In genomic region chr19:19866599-19867248, GRCh38 we compare ENCODE assay signal across 9 cellular contexts. TPM values are rescaled to one million over a fixed set of nuclear protein-coding genes. Genes with fewer than 3 reads are reported as not detected.
DNase-seq lines count a peak whose midpoint lies in the region; ATAC-seq and TF ChIP-seq lines count a peak whose summit lies in the region.
"Had no signal": no experiment of that assay in that cellular context is flagged by ENCODE, and none has a peak within 500 bp of the region (broad histone marks: within the 10 kb centered on the region; RNA-seq: fewer than 3 reads in every experiment).

No MANE protein-coding gene starts in this region.

- CTCF ChIA-PET in activated CD8-positive, alpha-beta memory T cell treated with anti-CD3 and anti-CD28 coated beads, Interleukin-2, amount 10 ng/mL, durations not matched to agents 7 days and 5 days (lab: Charles Lee), result interaction anchor here (0.6 to 2.3 kb wide), 4 partner anchors 31 to 200 kb away, joined by 3 to 16 read pairs (median 6); partner anchors contain the start of genes ZNF506 and ZNF93
- CTCF ChIA-PET in naive thymus-derived CD4-positive, alpha-beta T cell (lab: Charles Lee), result interaction anchor here (0.6 to 1.8 kb wide), 2 partner anchors 45 to 536 kb away, joined by 4 to 5 read pairs; partner anchors contain the start of gene ZNF506

- no peaks in the 10 kb centered on the region for H3K36me3 ChIP-seq in naive thymus-derived CD4-positive, alpha-beta T cell (ENCODE audit: control insufficient read depth in 2 of 3, insufficient read depth in 3 of 3, low read length in 3 of 3)
- H3K36me3 ChIP-seq in tibial artery, result no peaks in the 10 kb centered on the region

- peak; percentile 28 for ATAC-seq in activated CD8-positive, alpha-beta memory T cell treated with anti-CD3 and anti-CD28 coated beads, Interleukin-2, amount 10 ng/mL, durations not matched to agents 7 days and 5 days
- peak; percentile 22 for ATAC-seq in naive thymus-derived CD4-positive, alpha-beta T cell
- ATAC-seq in HG03139 (IDR thresholded peaks at IDR 0.05; ENCODE audit: unreplicated experiment), result no peak

- TF ChIP-seq CTCF in tibial artery (IDR thresholded peaks at IDR 0.05), result no peak

- intact Hi-C loops in naive thymus-derived CD4-positive, alpha-beta T cell (cut with micrococcal nuclease), result loop anchor here (1.0 to 5.0 kb wide), 9 partner anchors 34 to 1156 kb away; partner anchors contain the start of genes ZNF93 (in 2 of the 2), ZNF101 (in 1 of the 2), ZNF14 (in 1 of the 2) and ZNF430 (in 1 of the 2)
- intact Hi-C loops in tibial artery (cut with DNase I; ENCODE audit: low total_unique reads), result loop anchor here (5.0 kb wide), 2 partner anchors 36 to 44 kb away; partner anchors contain the start of genes ZNF506 and ZNF93

- no peaks in the 10 kb centered on the region for H3K27me3 Mint-ChIP-seq in activated CD8-positive, alpha-beta memory T cell treated with anti-CD3 and anti-CD28 coated beads, Interleukin-2, amount 10 ng/mL, durations not matched to agents 7 days and 5 days
- no peaks in the 10 kb centered on the region for H3K27me3 Mint-ChIP-seq in naive thymus-derived CD4-positive, alpha-beta T cell

- DNase-seq in DMS79 (lab: John Stamatoyannopoulos, UW) (peak; percentile 52), NCI-H1092 (lab: John Stamatoyannopoulos, UW) (peak; percentile 3), epithelial cell of prostate (ENCODE audit: low read depth, low spot score) (no peak), tibial artery (peak in 1 of 2 donors; percentile 21), NCI-H1048 (lab: John Stamatoyannopoulos, UW) (no peak)
- peak; percentile 83 for DNase-seq in activated CD8-positive, alpha-beta memory T cell treated with anti-CD3 and anti-CD28 coated beads, Interleukin-2, amount 10 ng/mL, durations not matched to agents 7 days and 5 days
- DNase-seq in naive thymus-derived CD4-positive, alpha-beta T cell, result peak in 4 of 9 donors; percentile 27 to 47 (median 42)

- peak overlapping the region; percentile 93 for H3K4me3 ChIP-seq in naive thymus-derived CD4-positive, alpha-beta T cell (ENCODE audit: low read length)
- H3K4me3 ChIP-seq in tibial artery, result peak overlapping the region; percentile 70 to 88

- peaks cover 23% of the 10 kb centered on the region for H3K9me3 Mint-ChIP-seq in activated CD8-positive, alpha-beta memory T cell treated with anti-CD3 and anti-CD28 coated beads, Interleukin-2, amount 10 ng/mL, durations not matched to agents 7 days and 5 days (ENCODE audit: low read depth)
- H3K9me3 Mint-ChIP-seq in naive thymus-derived CD4-positive, alpha-beta T cell, result peaks cover 0 to 23% (median 0%) of the 10 kb centered on the region in 11 donors

- POLR2A ChIA-PET in naive thymus-derived CD4-positive, alpha-beta T cell (lab: Charles Lee), result interaction anchor here (0.7 to 8.2 kb wide), 24 partner anchors 10 to 1988 kb away, joined by 3 to 130 read pairs (median 5); partner anchors contain the start of genes ATP13A1, GMIP, ZNF101 and ZNF14

- no peaks in the 10 kb centered on the region for H3K27me3 ChIP-seq in naive thymus-derived CD4-positive, alpha-beta T cell (ENCODE audit: control insufficient read depth in 2 of 2, insufficient read depth in 2 of 2, low read length in 2 of 2)
- H3K27me3 ChIP-seq in tibial artery, result no peaks in the 10 kb centered on the region

- peaks cover 26% of the 10 kb centered on the region for H3K4me1 Mint-ChIP-seq in activated CD8-positive, alpha-beta memory T cell treated with anti-CD3 and anti-CD28 coated beads, Interleukin-2, amount 10 ng/mL, durations not matched to agents 7 days and 5 days
- H3K4me1 Mint-ChIP-seq in naive thymus-derived CD4-positive, alpha-beta T cell, result peaks cover 25 to 44% (median 36%) of the 10 kb centered on the region in 7 donors

- H3K27ac ChIP-seq in epithelial cell of prostate (peak overlapping the region; percentile 83), tibial artery (peak overlapping the region; percentile 92 to 94)
- H3K27ac ChIP-seq in naive thymus-derived CD4-positive, alpha-beta T cell (ENCODE audit: low read depth, low read length), result peak overlapping the region; percentile 86

- peak overlapping the region; percentile 99 for H3K4me3 Mint-ChIP-seq in activated CD8-positive, alpha-beta memory T cell treated with anti-CD3 and anti-CD28 coated beads, Interleukin-2, amount 10 ng/mL, durations not matched to agents 7 days and 5 days
- H3K4me3 Mint-ChIP-seq in naive thymus-derived CD4-positive, alpha-beta T cell, result peak overlapping the region; percentile 98 to 100 (median 100)

- no peaks in the 10 kb centered on the region for H3K9me3 ChIP-seq in naive thymus-derived CD4-positive, alpha-beta T cell (ENCODE audit: control insufficient read depth in 2 of 3, low read length in 3 of 3)
- no peaks in the 10 kb centered on the region for H3K9me3 ChIP-seq in tibial artery

- peak overlapping the region; percentile 100 for H3K27ac Mint-ChIP-seq in activated CD8-positive, alpha-beta memory T cell treated with anti-CD3 and anti-CD28 coated beads, Interleukin-2, amount 10 ng/mL, durations not matched to agents 7 days and 5 days
- peak overlapping the region; percentile 96 to 100 (median 99) for H3K27ac Mint-ChIP-seq in naive thymus-derived CD4-positive, alpha-beta T cell

- H3K4me1 ChIP-seq in naive thymus-derived CD4-positive, alpha-beta T cell (ENCODE audit: control insufficient read depth in 2 of 2, insufficient read depth in 2 of 2, low read length in 2 of 2), result peaks cover 7 to 13% of the 10 kb centered on the region in 2 donors
- peaks cover 0 to 47% (median 18%) of the 10 kb centered on the region in 4 donors for H3K4me1 ChIP-seq in tibial artery

- H3K36me3 Mint-ChIP-seq in activated CD8-positive, alpha-beta memory T cell treated with anti-CD3 and anti-CD28 coated beads, Interleukin-2, amount 10 ng/mL, durations not matched to agents 7 days and 5 days, result peaks cover 45% of the 10 kb centered on the region
- H3K36me3 Mint-ChIP-seq in naive thymus-derived CD4-positive, alpha-beta T cell, result peaks cover 0 to 50% (median 8%) of the 10 kb centered on the region in 5 donors

RNA-seq across cellular contexts. Expression of gene ZNF253, which starts 1.0 kb away (rescaled TPM):
- total RNA-seq in activated CD8-positive, alpha-beta memory T cell treated with anti-CD3 and anti-CD28 coated beads, Interleukin-2, amount 10 ng/mL, durations not matched to agents 7 days and 5 days, result 10 to 100 TPM; 19.9 to 20.2 TPM
- total RNA-seq in naive thymus-derived CD4-positive, alpha-beta T cell, result 10 to 100 TPM in 4 of 5 experiments, 1 to 10 TPM in 1; 9.5 to 33.8 (median 14.8) TPM
- 10 to 100 TPM in 1 of 2 donors, 1 to 10 TPM in 1; 9.8 to 16.0 TPM for polyA plus RNA-seq in naive thymus-derived CD4-positive, alpha-beta T cell

RNA-seq across cellular contexts. Expression of gene ZNF93, which starts 34.0 kb away (rescaled TPM):
- 10 to 100 TPM; 10.8 to 18.6 TPM for total RNA-seq in activated CD8-positive, alpha-beta memory T cell treated with anti-CD3 and anti-CD28 coated beads, Interleukin-2, amount 10 ng/mL, durations not matched to agents 7 days and 5 days
- 10 to 100 TPM in 2 of 5 experiments, 1 to 10 TPM in 3; 3.4 to 11.6 (median 7.2) TPM for total RNA-seq in naive thymus-derived CD4-positive, alpha-beta T cell
- polyA plus RNA-seq in naive thymus-derived CD4-positive, alpha-beta T cell, result 1 to 10 TPM; 8.7 to 9.6 TPM
- total RNA-seq: NCI-H460 had no signal

RNA-seq across cellular contexts. Expression of gene ZNF506, which starts 45.2 kb away (rescaled TPM):
- 10 to 100 TPM; 16.8 to 27.4 TPM for total RNA-seq in activated CD8-positive, alpha-beta memory T cell treated with anti-CD3 and anti-CD28 coated beads, Interleukin-2, amount 10 ng/mL, durations not matched to agents 7 days and 5 days
- 10 to 100 TPM; 20.4 to 93.9 (median 55.7) TPM for total RNA-seq in naive thymus-derived CD4-positive, alpha-beta T cell
- polyA plus RNA-seq in naive thymus-derived CD4-positive, alpha-beta T cell, result 10 to 100 TPM; 23.5 to 35.9 TPM

Comparison
In these comparisons a context has a peak if more than half of its experiments do, and no peak if none do; other contexts are left out.
1. DNase-seq: peak in DMS79 (single experiment), NCI-H1092 (single experiment) and activated CD8-positive, alpha-beta memory T cell treated with anti-CD3 and anti-CD28 coated beads, Interleukin-2, amount 10 ng/mL, durations not matched to agents 7 days and 5 days (single experiment); none in epithelial cell of prostate (single experiment) and NCI-H1048 (single experiment).
2. Peak in every context shown above with its lines, with median percentiles within 50 percentile points of each other: H3K27ac ChIP-seq.